Comparison of ENCODE assay signal across 17 cellular contexts in genomic region chr15:29008846-29009245, GRCh38.
DNase-seq lines count a peak whose midpoint lies in the region; ATAC-seq and TF ChIP-seq lines count a peak whose summit lies in the region.
"Had no signal": no experiment of that assay in that cellular context is flagged by ENCODE, and none has a peak within 500 bp of the region (broad histone marks: within the 10 kb centered on the region; RNA-seq: fewer than 3 reads in every experiment).

No MANE protein-coding gene starts in this region.

- intact Hi-C loops in Caco-2 (cut with micrococcal nuclease; ENCODE audit: unreplicated experiment), result no loop called here
- intact Hi-C loops in ovary (cut with DNase I), result no loop called here
- intact Hi-C loops in colonic mucosa (cut with DNase I), result no loop called here

- DNase-seq in AG08396 (ENCODE audit: low spot score), result peak; percentile 44
- peak; percentile 45 for DNase-seq in coronary artery (ENCODE audit: low spot score)
- DNase-seq in naive thymus-derived CD8-positive, alpha-beta T cell, result no peak
- DNase-seq in Caco-2, result no peak
- no peak for DNase-seq in ovary
- no peak for DNase-seq in colonic mucosa
- no peak for DNase-seq in stimulated activated CD4-positive, alpha-beta T cell treated with anti-CD3 and anti-CD28 coated beads, Interleukin-12 subunit alpha, Interleukin-12 subunit beta, amount 100 ng/mL, for 4 hours
- DNase-seq: GOT3, Karpas-422, NCI-H1105 treated with DMSO at 0.1 percent for 48 hours, NCI-H1694 treated with DMSO at 0.1 percent for 48 hours, NCI-H2107, NCI-H2227 treated with DMSO at 0.1 percent for 48 hours, NCI-H524 treated with DMSO at 0.1 percent for 48 hours, Right ventricle myocardium superior had no signal

- BruUV-seq in Caco-2 (replicated peaks; lab: Mats Ljungman, UMichigan), result no TSS peak

- H3K4me1 Mint-ChIP-seq in naive thymus-derived CD8-positive, alpha-beta T cell, result peaks cover 31 to 79% (median 56%) of the 10 kb centered on the region in 4 donors
- no peaks in the 10 kb centered on the region for H3K4me1 Mint-ChIP-seq in Caco-2 (ENCODE audit: low read depth, unreplicated experiment)

- H3K4me1 ChIP-seq in HEK293 (ENCODE audit: control insufficient read depth, insufficient read depth, low read length), result no peaks in the 10 kb centered on the region
- H3K4me1 ChIP-seq in Caco-2, result no peaks in the 10 kb centered on the region
- no peaks in the 10 kb centered on the region for H3K4me1 ChIP-seq in ovary (ENCODE audit: insufficient read depth)
- H3K4me1 ChIP-seq in colonic mucosa, result no peaks in the 10 kb centered on the region

- H3K9me3 ChIP-seq in HEK293 (ENCODE audit: control insufficient read depth, insufficient read depth, low read depth, low read length) (no peaks in the 10 kb centered on the region), Caco-2 (peaks cover 9% of the 10 kb centered on the region), ovary (no peaks in the 10 kb centered on the region), colonic mucosa (no peaks in the 10 kb centered on the region)

- POLR2A ChIA-PET in HEK293 (lab: Yijun Ruan, JAX) (no interaction called here), Caco-2 (lab: Charles Lee) (no interaction called here)
- POLR2A ChIA-PET in naive thymus-derived CD8-positive, alpha-beta T cell (lab: Charles Lee), result no interaction called here

- H3K27me3 ChIP-seq in Caco-2 (replicated peaks; ENCODE audit: control insufficient read depth, insufficient read depth, low read length), result no peaks in the 10 kb centered on the region
- no peaks in the 10 kb centered on the region for H3K27me3 ChIP-seq in ovary
- no peaks in the 10 kb centered on the region for H3K27me3 ChIP-seq in colonic mucosa

- peaks cover 0 to 6% (median 0%) of the 10 kb centered on the region in 9 donors for H3K9me3 Mint-ChIP-seq in naive thymus-derived CD8-positive, alpha-beta T cell
- H3K9me3 Mint-ChIP-seq in Caco-2 (ENCODE audit: unreplicated experiment), result peaks cover 25% of the 10 kb centered on the region

- H3K4me3 ChIP-seq in HEK293 (ENCODE audit: low read depth, low read length) (no peak overlapping the region), coronary artery (no peak overlapping the region), Caco-2 (ENCODE audit: low read depth, low read length) (no peak overlapping the region), ovary (no peak overlapping the region), colonic mucosa (no peak overlapping the region)
- H3K4me3 ChIP-seq: SK-N-MC had no signal

- H3K27ac ChIP-seq in HEK293 (ENCODE audit: extremely low read depth, low read depth, low read length) (no peak overlapping the region), coronary artery (no peak overlapping the region), ovary (no peak overlapping the region), colonic mucosa (no peak overlapping the region)
- H3K27ac ChIP-seq: SK-N-MC had no signal

- H3K36me3 ChIP-seq in HEK293 (ENCODE audit: control insufficient read depth in 2 of 2, insufficient read depth in 1 of 2, low read length in 2 of 2) (no peaks in the 10 kb centered on the region), Caco-2 (ENCODE audit: control insufficient read depth, insufficient read depth, low read length) (no peaks in the 10 kb centered on the region), ovary (no peaks in the 10 kb centered on the region), colonic mucosa (no peaks in the 10 kb centered on the region)

- peaks cover 10 to 43% (median 10%) of the 10 kb centered on the region in 3 donors for H3K36me3 Mint-ChIP-seq in naive thymus-derived CD8-positive, alpha-beta T cell
- no peaks in the 10 kb centered on the region for H3K36me3 Mint-ChIP-seq in Caco-2 (ENCODE audit: insufficient read depth, unreplicated experiment)

- TF ChIP-seq CTCF in HEK293 (tag by site-specific recombination; IDR thresholded peaks at IDR 0.05) (no peak), coronary artery (IDR thresholded peaks at IDR 0.05) (no peak), Caco-2 (IDR thresholded peaks at IDR 0.05; ENCODE audit: insufficient read depth in 1 of 2, low read depth in 1 of 2, low read length in 1 of 2, severe bottlenecking in 1 of 2, unreplicated experiment in 1 of 2) (no peak), ovary (IDR thresholded peaks at IDR 0.05) (no peak), colonic mucosa (IDR thresholded peaks at IDR 0.05) (no peak)

- no peaks in the 10 kb centered on the region for H3K27me3 Mint-ChIP-seq in naive thymus-derived CD8-positive, alpha-beta T cell
- H3K27me3 Mint-ChIP-seq in Caco-2 (ENCODE audit: insufficient read depth, unreplicated experiment), result peaks cover 12% of the 10 kb centered on the region

- ATAC-seq in naive thymus-derived CD8-positive, alpha-beta T cell, result no peak

- no peak for TF ChIP-seq EP300 in ovary (IDR thresholded peaks at IDR 0.05)

- CTCF ChIA-PET in HEK293 (lab: Yijun Ruan, JAX) (interaction anchor here (0.7 kb wide), 1 partner anchor 22 kb away, joined by 4 read pairs; no protein-coding TSS in a partner anchor), Caco-2 (lab: Charles Lee) (no interaction called here)

- TF ChIP-seq POLR2A in ovary (IDR thresholded peaks at IDR 0.05), result no peak

- H3K27ac Mint-ChIP-seq in naive thymus-derived CD8-positive, alpha-beta T cell, result peak overlapping the region in 7 of 10 donors; percentile 2 to 72 (median 53)
- H3K27ac Mint-ChIP-seq in Caco-2 (ENCODE audit: unreplicated experiment), result no peak overlapping the region

- H3K4me3 Mint-ChIP-seq in naive thymus-derived CD8-positive, alpha-beta T cell, result no peak overlapping the region
- no peak overlapping the region for H3K4me3 Mint-ChIP-seq in Caco-2 (ENCODE audit: unreplicated experiment)

- WGBS in ovary, 3 donors, result 48 to 55% (median 50%) methylated on average over 2 of the region's 2 CpGs

- no peak overlapping the region for H3K9ac ChIP-seq in colonic mucosa (ENCODE audit: low read depth in 2 of 2, low read length in 2 of 2)

TF ChIP-seq in HEK293, 187 proteins besides CTCF, POLR2A, EP300 and RAD21:
- TF ChIP-seq GLIS1 (tag by site-specific recombination; IDR thresholded peaks at IDR 0.05), result peak; percentile 45
- no peak for TF ChIP-seq ZNF624 (tag by site-specific recombination; IDR thresholded peaks at IDR 0.05)
- no peak for TF ChIP-seq ZBTB21 (tag by site-specific recombination; IDR thresholded peaks at IDR 0.05)

Comparison
In these comparisons a context has a peak if more than half of its experiments do, and no peak if none do; other contexts are left out.
1. DNase-seq: peak in AG08396 (single experiment) and coronary artery (single experiment); none in naive thymus-derived CD8-positive, alpha-beta T cell (0 of 10), Caco-2 (0 of 2), ovary (0 of 5), colonic mucosa (single experiment) and stimulated activated CD4-positive, alpha-beta T cell treated with anti-CD3 and anti-CD28 coated beads, Interleukin-12 subunit alpha, Interleukin-12 subunit beta, amount 100 ng/mL, for 4 hours (single experiment).